In genomic region chr4:36320130-36320902, GRCh38 we compare ENCODE assay signal across 10 cellular contexts. TPM values are rescaled to one million over a fixed set of nuclear protein-coding genes. Genes with fewer than 3 reads are reported as not detected.
DNase-seq lines count a peak whose midpoint lies in the region; ATAC-seq and TF ChIP-seq lines count a peak whose summit lies in the region.
"Had no signal": no experiment of that assay in that cellular context is flagged by ENCODE, and none has a peak within 500 bp of the region (broad histone marks: within the 10 kb centered on the region; RNA-seq: fewer than 3 reads in every experiment).

No MANE protein-coding gene starts in this region.

- H3K27me3 Mint-ChIP-seq in activated CD4-positive, alpha-beta T cell treated with anti-CD3 and anti-CD28 coated beads for 36 hours, result no peaks in the 10 kb centered on the region
- H3K27me3 Mint-ChIP-seq in activated CD4-positive, alpha-beta T cell treated with anti-CD3 and anti-CD28 coated beads, Interleukin-2, amount 10 ng/mL, durations not matched to agents 7 days and 5 days, result no peaks in the 10 kb centered on the region
- H3K27me3 Mint-ChIP-seq in natural killer cell (ENCODE audit: low read depth in 2 of 2), result no peaks in the 10 kb centered on the region

- TF ChIP-seq CTCF in natural killer cell (IDR thresholded peaks at IDR 0.05) (no peak), psoas muscle (IDR thresholded peaks at IDR 0.05) (no peak)

- H3K9me3 Mint-ChIP-seq in activated CD4-positive, alpha-beta T cell treated with anti-CD3 and anti-CD28 coated beads for 36 hours (ENCODE audit: low read depth), result no peaks in the 10 kb centered on the region
- H3K9me3 Mint-ChIP-seq in activated CD4-positive, alpha-beta T cell treated with anti-CD3 and anti-CD28 coated beads, Interleukin-2, amount 10 ng/mL, durations not matched to agents 7 days and 5 days, result peaks cover 4% of the 10 kb centered on the region
- no peaks in the 10 kb centered on the region for H3K9me3 Mint-ChIP-seq in natural killer cell

- POLR2A ChIA-PET in activated CD4-positive, alpha-beta T cell treated with anti-CD3 and anti-CD28 coated beads for 36 hours (lab: Charles Lee), result no interaction called here
- POLR2A ChIA-PET in activated CD4-positive, alpha-beta T cell treated with anti-CD3 and anti-CD28 coated beads, Interleukin-2, amount 10 ng/mL, durations not matched to agents 7 days and 5 days (lab: Charles Lee), result no interaction called here

- H3K4me3 ChIP-seq in psoas muscle, result no peak overlapping the region

- no peak for DNase-seq in activated CD4-positive, alpha-beta T cell treated with anti-CD3 and anti-CD28 coated beads for 36 hours
- no peak for DNase-seq in activated CD4-positive, alpha-beta T cell treated with anti-CD3 and anti-CD28 coated beads, Interleukin-2, amount 10 ng/mL, durations not matched to agents 7 days and 5 days
- DNase-seq in natural killer cell, result no peak
- DNase-seq in NCI-H187 (lab: John Stamatoyannopoulos, UW), result no peak
- no peak for DNase-seq in NCI-H1105 (lab: John Stamatoyannopoulos, UW)
- DNase-seq in psoas muscle, result no peak
- DNase-seq: HCEC 1CT, head of caudate nucleus had no signal

- CTCF ChIA-PET in activated CD4-positive, alpha-beta T cell treated with anti-CD3 and anti-CD28 coated beads for 36 hours (lab: Charles Lee), result interaction anchor here (1.2 kb wide), 1 partner anchor 12 kb away, joined by 3 read pairs; no protein-coding TSS in a partner anchor
- CTCF ChIA-PET in activated CD4-positive, alpha-beta T cell treated with anti-CD3 and anti-CD28 coated beads, Interleukin-2, amount 10 ng/mL, durations not matched to agents 7 days and 5 days (lab: Charles Lee), result interaction anchor here (0.9 to 1.5 kb wide), 3 partner anchors 9 to 34 kb away, joined by 3 read pairs; no protein-coding TSS in a partner anchor

- no peaks in the 10 kb centered on the region for H3K9me3 ChIP-seq in psoas muscle

- H3K4me1 ChIP-seq in psoas muscle, result no peaks in the 10 kb centered on the region

- no peaks in the 10 kb centered on the region for H3K36me3 Mint-ChIP-seq in activated CD4-positive, alpha-beta T cell treated with anti-CD3 and anti-CD28 coated beads for 36 hours (ENCODE audit: low read depth)
- H3K36me3 Mint-ChIP-seq in activated CD4-positive, alpha-beta T cell treated with anti-CD3 and anti-CD28 coated beads, Interleukin-2, amount 10 ng/mL, durations not matched to agents 7 days and 5 days (ENCODE audit: low read depth), result no peaks in the 10 kb centered on the region
- no peaks in the 10 kb centered on the region for H3K36me3 Mint-ChIP-seq in natural killer cell

- H3K36me3 ChIP-seq in psoas muscle (ENCODE audit: insufficient read depth in 1 of 2, low read depth in 1 of 2), result no peaks in the 10 kb centered on the region

- H3K4me3 Mint-ChIP-seq in activated CD4-positive, alpha-beta T cell treated with anti-CD3 and anti-CD28 coated beads for 36 hours, result no peak overlapping the region
- no peak overlapping the region for H3K4me3 Mint-ChIP-seq in activated CD4-positive, alpha-beta T cell treated with anti-CD3 and anti-CD28 coated beads, Interleukin-2, amount 10 ng/mL, durations not matched to agents 7 days and 5 days
- H3K4me3 Mint-ChIP-seq in natural killer cell, result no peak overlapping the region

- no peak overlapping the region for H3K27ac ChIP-seq in psoas muscle

- ATAC-seq in activated CD4-positive, alpha-beta T cell treated with anti-CD3 and anti-CD28 coated beads for 36 hours, result no peak
- ATAC-seq in GM21576 (IDR thresholded peaks at IDR 0.05; ENCODE audit: unreplicated experiment) (peak; percentile 42), HG03378 (IDR thresholded peaks at IDR 0.05; ENCODE audit: unreplicated experiment) (peak; percentile 39), natural killer cell (no peak), psoas muscle (no peak)

- intact Hi-C loops in activated CD4-positive, alpha-beta T cell treated with anti-CD3 and anti-CD28 coated beads for 36 hours (cut with DNase I, micrococcal nuclease), result loop anchor here (10.0 kb wide), 2 partner anchors 236 to 346 kb away; no protein-coding TSS in a partner anchor
- intact Hi-C loops in natural killer cell (cut with micrococcal nuclease) (loop anchor here (5.0 kb wide), 1 partner anchor 128 kb away; no protein-coding TSS in a partner anchor), psoas muscle (cut with DNase I) (no loop called here)

- peak overlapping the region; percentile 63 for H3K27ac Mint-ChIP-seq in activated CD4-positive, alpha-beta T cell treated with anti-CD3 and anti-CD28 coated beads for 36 hours
- H3K27ac Mint-ChIP-seq in activated CD4-positive, alpha-beta T cell treated with anti-CD3 and anti-CD28 coated beads, Interleukin-2, amount 10 ng/mL, durations not matched to agents 7 days and 5 days, result no peak overlapping the region
- H3K27ac Mint-ChIP-seq in natural killer cell, result peak overlapping the region; percentile 57 to 66

- H3K4me1 Mint-ChIP-seq in activated CD4-positive, alpha-beta T cell treated with anti-CD3 and anti-CD28 coated beads for 36 hours, result peaks cover 80% of the 10 kb centered on the region
- peaks cover 62% of the 10 kb centered on the region for H3K4me1 Mint-ChIP-seq in activated CD4-positive, alpha-beta T cell treated with anti-CD3 and anti-CD28 coated beads, Interleukin-2, amount 10 ng/mL, durations not matched to agents 7 days and 5 days
- peaks cover 63% of the 10 kb centered on the region in 2 donors for H3K4me1 Mint-ChIP-seq in natural killer cell

- 18 to 23% (median 22%) methylated on average over 6 of the region's 6 CpGs for WGBS in psoas muscle, 3 donors

- no peaks in the 10 kb centered on the region for H3K27me3 ChIP-seq in psoas muscle (ENCODE audit: insufficient read depth in 3 of 3, low read length in 2 of 3)

RNA-seq across cellular contexts. Expression of gene DTHD1, which starts 38.9 kb away (rescaled TPM):
- under 1 TPM; 0.73 to 0.76 TPM for total RNA-seq in activated CD4-positive, alpha-beta T cell treated with anti-CD3 and anti-CD28 coated beads for 36 hours
- under 1 TPM in 1 of 2 experiments, not detected in 1; 0.12 TPM for total RNA-seq in activated CD4-positive, alpha-beta T cell treated with anti-CD3 and anti-CD28 coated beads, Interleukin-2, amount 10 ng/mL, durations not matched to agents 7 days and 5 days
- total RNA-seq in natural killer cell (10 to 100 TPM; 67.0 to 95.4 (median 81.5) TPM), psoas muscle (under 1 TPM in 2 of 4 donors, not detected in 2; 0.07 to 0.15 TPM)
- under 1 TPM in 1 of 3 donors, not detected in 2; 0.01 TPM for polyA plus RNA-seq in psoas muscle

Comparison
In these comparisons a context has a peak if more than half of its experiments do, and no peak if none do; other contexts are left out.
1. ATAC-seq: peak in GM21576 (single experiment) and HG03378 (single experiment); none in activated CD4-positive, alpha-beta T cell treated with anti-CD3 and anti-CD28 coated beads for 36 hours (single experiment), natural killer cell (0 of 3) and psoas muscle (0 of 4).
2. RNA of gene DTHD1, which starts 38.9 kb away (total RNA-seq): 67.0 to 95.4 TPM in natural killer cell; 0.73 to 0.76 TPM in activated CD4-positive, alpha-beta T cell treated with anti-CD3 and anti-CD28 coated beads for 36 hours, 0.12 TPM in activated CD4-positive, alpha-beta T cell treated with anti-CD3 and anti-CD28 coated beads, Interleukin-2, amount 10 ng/mL, durations not matched to agents 7 days and 5 days and 0.07 to 0.15 TPM in psoas muscle; every median in the first group is over 10 times any median in the second.
3. intact Hi-C loops: an anchor here in activated CD4-positive, alpha-beta T cell treated with anti-CD3 and anti-CD28 coated beads for 36 hours (10.0 kb wide) and natural killer cell (5.0 kb wide); none called in psoas muscle.